In the genomic region with DNA sequence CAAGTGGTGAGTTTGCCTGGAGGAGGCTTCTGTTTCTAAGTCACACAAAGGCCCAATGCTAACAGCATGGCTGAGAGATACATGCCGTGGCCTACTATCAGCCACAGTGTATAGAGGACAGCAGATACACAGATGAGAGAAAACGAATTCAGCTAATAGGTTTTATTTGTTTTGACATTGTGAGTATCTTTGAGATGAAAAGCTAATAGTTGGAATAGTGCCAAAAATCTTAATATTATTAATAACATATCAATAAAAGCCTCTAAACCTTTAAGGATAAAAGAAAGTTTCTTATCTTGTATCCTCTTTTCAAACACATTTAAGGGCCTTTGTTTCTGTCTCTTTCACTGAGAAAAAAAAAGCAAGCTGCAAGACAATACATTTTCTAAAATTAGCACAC, we compare ENCODE assay signal across 36 cellular contexts. TPM values are rescaled to one million over a fixed set of nuclear protein-coding genes. Genes with fewer than 3 reads are reported as not detected.
"Had no signal": no experiment of that assay in that cellular context is flagged by ENCODE, and none has a peak within 500 bp of the region (broad histone marks: within the 10 kb centered on the region; RNA-seq: fewer than 3 reads in every experiment).

No MANE protein-coding gene starts in this region.

- H3K9me3 ChIP-seq: MG63 had no signal

- H3K4me3 ChIP-seq: MG63 had no signal

- DNase-seq: Karpas-422, Kasumi-1, MG63, MM.1S, MV-4-11, NCI-H1048, NCI-H1092, NCI-H1092 treated with DMSO at 0.1 percent for 48 hours, NCI-H1105, NCI-H1105 treated with DMSO at 0.1 percent for 48 hours, NCI-H1417, NCI-H1417 treated with DMSO at 0.1 percent for 48 hours, NCI-H1436, NCI-H1436 treated with DMSO at 0.1 percent for 48 hours, NCI-H146, NCI-H1694, NCI-H1694 treated with DMSO at 0.1 percent for 48 hours, NCI-H187, NCI-H187 treated with DMSO at 0.1 percent for 48 hours, NCI-H1930, NCI-H2029, NCI-H2029 treated with DMSO at 0.1 percent for 48 hours, NCI-H2081, NCI-H2081 treated with DMSO at 0.1 percent for 48 hours, NCI-H2107, NCI-H2171, NCI-H2171 treated with DMSO at 0.1 percent for 48 hours, NCI-H2227 treated with DMSO at 0.1 percent for 48 hours, NCI-H226, NCI-H345, NCI-H446, NCI-H446 treated with DMSO at 0.1 percent for 48 hours, NCI-H510A, NCI-H510A treated with DMSO at 0.1 percent for 48 hours had no signal

- H3K36me3 ChIP-seq: MG63 had no signal

- H3K27me3 ChIP-seq: MG63 had no signal

RNA-seq across cellular contexts. Expression of a gene that starts 30.5 kb away (rescaled TPM):
- total RNA-seq: LHCN-M2, MCF 10A had no signal
